8 cellular contexts compared by ENCODE assay signal in genomic region chr1:9689011-9689706, GRCh38. TPM values are rescaled to one million over a fixed set of nuclear protein-coding genes. Genes with fewer than 3 reads are reported as not detected.
DNase-seq lines count a peak whose midpoint lies in the region; ATAC-seq, FAIRE-seq and TF ChIP-seq lines count a peak whose summit lies in the region.

No MANE protein-coding gene starts in this region.

- H2BK12ac ChIP-seq in H1 (ENCODE audit: low read depth, low read length) = no peak overlapping the region

- no peak overlapping the region; the same call in 1 of the 2 replicates for H3K18ac ChIP-seq in H1 (ENCODE audit: extremely low read depth, low read length)

- no peak overlapping the region; a peak in 1 of 7 replicates for H3K9ac ChIP-seq in H1 (replicated peaks in 1 of 4; ENCODE audit: extremely low read depth in 1 of 4, low read depth in 3 of 4, low read length in 3 of 4)

- H3K4me2 ChIP-seq in H1 (ENCODE audit: insufficient read depth in 1 of 2, low read depth in 2 of 2, low read length in 2 of 2) = peak overlapping the region; percentile 97 to 98

- H3K79me1 ChIP-seq in H1 (ENCODE audit: low read depth, low read length) = no peaks in the 10 kb centered on the region

- CTCF ChIA-PET in H1 (lab: Charles Lee; ENCODE audit: partially characterized antibody) = interaction anchor here (0.5 to 7.3 kb wide), 10 partner anchors 8 to 268 kb away, joined by 3 to 49 read pairs (median 4); no protein-coding TSS in a partner anchor

- H3K23ac ChIP-seq in H1 (ENCODE audit: insufficient read length) = no peak overlapping the region

- 1% methylated on average over 18 of the region's 72 CpGs; no CpG with 5 or more reads in 1 of the 2 experiments for WGBS in H1 (ENCODE audit: extremely low coverage in 1 of 2, insufficient coverage in 1 of 2, insufficient read length in 1 of 2, insufficient replicate concordance in 2 of 2, low coverage in 1 of 2, low lambda C conversion rate in 2 of 2, missing lambda C conversion rate in 1 of 2), 2 experiments

- no peak for TF ChIP-seq CTCF in H1 (IDR thresholded peaks at IDR 0.05; ENCODE audit: control extremely low read depth in 1 of 3, insufficient read depth in 1 of 3, low read depth in 1 of 3, low read length in 3 of 3)

- H3K79me2 ChIP-seq in H1 (ENCODE audit: control insufficient read depth in 1 of 2, insufficient read depth in 2 of 2, low read length in 2 of 2) = no peaks in the 10 kb centered on the region

- H3K36me3 ChIP-seq in H1 (ENCODE audit: control insufficient read depth in 2 of 4, insufficient read depth in 4 of 4, low read length in 3 of 4) = no peaks in the 10 kb centered on the region; a peak in 1 of 8 replicates

- ATAC-seq in GM18505 (IDR thresholded peaks at IDR 0.05; ENCODE audit: unreplicated experiment) = peak; percentile 49
- ATAC-seq in HG02938 (IDR thresholded peaks at IDR 0.05; ENCODE audit: unreplicated experiment) = peak; percentile 43

- no peaks in the 10 kb centered on the region for H4K20me1 ChIP-seq in H1 (replicated peaks in 1 of 2; ENCODE audit: control insufficient read depth in 1 of 2, insufficient read depth in 2 of 2, low read length in 2 of 2)

- no peak for TF ChIP-seq EP300 in H1 (IDR thresholded peaks at IDR 0.05; ENCODE audit: borderline replicate concordance in 1 of 2, low read depth in 2 of 2, low read length in 2 of 2)

- H3K56ac ChIP-seq in H1 (replicated peaks; ENCODE audit: insufficient read length, low read depth, low read length) = no peak overlapping the region

- H2AFZ ChIP-seq in H1 (ENCODE audit: low read length) = no peak overlapping the region; the same call in 1 of the 2 replicates

- no peak overlapping the region for H3K14ac ChIP-seq in H1 (ENCODE audit: insufficient read length)

- TF ChIP-seq RAD21 in H1 (IDR thresholded peaks at IDR 0.05 in 1 of 2, conservative IDR thresholded peaks at IDR 0.05 in 1 of 2; ENCODE audit: low read depth in 2 of 2, low read length in 2 of 2) = no peak

- no peak for FAIRE-seq in H1 (lab: Jason Lieb, UNC)

- H3K27me3 ChIP-seq in H1 (replicated peaks in 1 of 4; ENCODE audit: control insufficient read depth in 3 of 4, extremely low read depth in 1 of 4, insufficient read depth in 3 of 4, low read length in 3 of 4) = peaks cover 0 to 13% (median 11%) of the 10 kb centered on the region in 4 experiments; a peak in 6 of 7 replicates

- no peak overlapping the region for H4K91ac ChIP-seq in H1 (replicated peaks; ENCODE audit: insufficient read length, low read length)

- H2BK5ac ChIP-seq in H1 (ENCODE audit: low read depth, low read length) = no peak overlapping the region

- H3K9me3 ChIP-seq in H1 (ENCODE audit: insufficient read depth in 2 of 2, low read depth in 1 of 2, low read length in 1 of 2) = no peaks in the 10 kb centered on the region

- peaks cover 7 to 24% (median 15%) of the 10 kb centered on the region in 4 experiments for H3K4me1 ChIP-seq in H1 (replicated peaks in 1 of 4; ENCODE audit: control insufficient read depth in 3 of 4, insufficient read depth in 4 of 4, low read length in 3 of 4)

- H3K4ac ChIP-seq in H1 (replicated peaks; ENCODE audit: insufficient read length, low read depth, low read length) = no peak overlapping the region

- TF ChIP-seq POLR2A in GM18505 (IDR thresholded peaks at IDR 0.05; ENCODE audit: borderline replicate concordance, extremely low read depth, insufficient read depth, insufficient read length) (no peak), H1 (IDR thresholded peaks at IDR 0.05; ENCODE audit: control extremely low read depth in 1 of 2, low read depth in 2 of 2, low read length in 2 of 2) (no peak; a peak in 1 of 3 replicates)

- no peak overlapping the region for H2BK15ac ChIP-seq in H1 (ENCODE audit: low read length)

- peak overlapping the region; percentile 39 for H4K8ac ChIP-seq in H1 (ENCODE audit: extremely low read depth, insufficient read depth, low read length)

- DNase-seq in NCI-H345 treated with DMSO at 0.1 percent for 48 hours (lab: John Stamatoyannopoulos, UW; ENCODE audit: unreplicated experiment) = peak; percentile 62
- peak; percentile 59 to 67 for DNase-seq in activated CD8-positive, alpha-beta memory T cell treated with anti-CD3 and anti-CD28 coated beads for 4 hours (ENCODE audit: low read depth in 2 of 2)
- DNase-seq in H1 (ENCODE audit: low read depth in 1 of 2, low spot score in 2 of 2) = peak in 1 of 2 experiments; percentile 96
- peak; percentile 95 for DNase-seq in mesenteric fat pad (ENCODE audit: low spot score)
- peak; percentile 74 for DNase-seq in stimulated activated CD8-positive, alpha-beta memory T cell treated with anti-CD3 and anti-CD28 coated beads, Interleukin-15, amount 100 ng/mL, for 1 hour (ENCODE audit: low read depth)
- DNase-seq in NCI-H1694 treated with DMSO at 0.1 percent for 48 hours (lab: John Stamatoyannopoulos, UW) = no peak

- POLR2A ChIA-PET in H1 (lab: Charles Lee; ENCODE audit: partially characterized antibody) = interaction anchor here (0.7 to 2.6 kb wide), 5 partner anchors 10 to 58 kb away, joined by 3 to 9 read pairs (median 8); partner anchors contain the start of gene PIK3CD

- no peak overlapping the region for H4K5ac ChIP-seq in H1 (ENCODE audit: insufficient read length, low read depth, low read length)

- peak overlapping the region; percentile 46 to 81 (median 59) for H3K4me3 ChIP-seq in H1 (ENCODE audit: extremely low read depth in 1 of 4, insufficient read depth in 2 of 4, low read depth in 3 of 4, low read length in 4 of 4)

- H3K27ac ChIP-seq in H1 (ENCODE audit: low read depth, low read length) = peak overlapping the region; percentile 53; the same call in 1 of the 2 replicates

- H2BK120ac ChIP-seq in H1 (replicated peaks; ENCODE audit: low read depth, low read length) = peak overlapping the region; percentile 10

- H2BK20ac ChIP-seq in H1 (ENCODE audit: low read length) = no peak overlapping the region

- peaks cover 25% of the 10 kb centered on the region for H3K23me2 ChIP-seq in H1 (ENCODE audit: low read depth, low read length)

- no peak overlapping the region for H2AK5ac ChIP-seq in H1 (ENCODE audit: low read depth, low read length)

TF ChIP-seq in H1, 55 proteins besides CTCF, POLR2A, EP300 and RAD21 (continues in another document):
- TF ChIP-seq E2F6 (IDR thresholded peaks at IDR 0.05) (no peak; the same call in 1 of the 2 replicates), EZH2 (IDR thresholded peaks at IDR 0.05; ENCODE audit: low read depth, low read length, severe bottlenecking) (no peak), FOSL1 (IDR thresholded peaks at IDR 0.05; ENCODE audit: insufficient read depth, low read depth, low read length) (no peak), GTF2F1 (IDR thresholded peaks at IDR 0.05; ENCODE audit: borderline replicate concordance, low read depth, low read length) (no peak), MAFK (IDR thresholded peaks at IDR 0.05; ENCODE audit: low read depth, low read length) (no peak), EGR1 (IDR thresholded peaks at IDR 0.05; ENCODE audit: borderline replicate concordance, low read depth, low read length) (0 out of 2 replicates have a peak, but pooled peaks have one; percentile 9), CREB1 (IDR thresholded peaks at IDR 0.05) (0 out of 2 replicates have a peak, but pooled peaks have one; percentile 6), SIN3A (conservative IDR thresholded peaks at IDR 0.05 in 1 of 2, IDR thresholded peaks at IDR 0.05 in 1 of 2; ENCODE audit: low read depth in 1 of 2, low read length in 2 of 2) (0 out of 4 replicates have a peak, but pooled peaks of 1 of the 2 experiments have one; percentile 37), SP4 (IDR thresholded peaks at IDR 0.05; ENCODE audit: low read length) (no peak), SRF (IDR thresholded peaks at IDR 0.05; ENCODE audit: low read depth, low read length) (no peak), RXRA (IDR thresholded peaks at IDR 0.05; ENCODE audit: insufficient read depth, low read depth, low read length) (no peak), BRCA1 (IDR thresholded peaks at IDR 0.05; ENCODE audit: low read depth, low read length) (no peak), TAF1 (IDR thresholded peaks at IDR 0.05; ENCODE audit: low read depth, low read length) (peak; percentile 40; the same call in 1 of the 2 replicates), JUND (IDR thresholded peaks at IDR 0.05; ENCODE audit: low read length) (no peak), MAX (IDR thresholded peaks at IDR 0.05) (0 out of 2 replicates have a peak, but pooled peaks have one; percentile 19), RBBP5 (IDR thresholded peaks at IDR 0.05; ENCODE audit: borderline replicate concordance, low read depth, low read length) (peak; percentile 54; the same call in 1 of the 2 replicates), CEBPB (IDR thresholded peaks at IDR 0.05; ENCODE audit: low read depth, low read length) (no peak), KDM4A (IDR thresholded peaks at IDR 0.05; ENCODE audit: low read depth, low read length, severe bottlenecking) (peak; percentile 58), SP1 (IDR thresholded peaks at IDR 0.05; ENCODE audit: low read depth, low read length) (no peak), YY1 (IDR thresholded peaks at IDR 0.05; ENCODE audit: low read depth, low read length) (no peak), TAF7 (optimal IDR thresholded peaks at IDR 0.05; ENCODE audit: borderline replicate concordance, low read depth, low read length) (no peak), HDAC2 (IDR thresholded peaks at IDR 0.05; ENCODE audit: borderline replicate concordance in 1 of 2, low read depth in 2 of 2, low read length in 2 of 2) (peak in 1 of 2 experiments; percentile 89; a peak in 1 of 4 replicates)

RNA-seq across cellular contexts. Expression of gene PIK3CD, which starts 37.6 kb away (rescaled TPM):
- 24.1 and 24.8 TPM in 2 replicates for total RNA-seq in H1 (2021; fragmentation: NEBNext Ultra II Directional; extraction: Animal tissue kit (Norgen Biotek cat#: 25700))
- 20.6 and 28.8 TPM in 2 replicates for polyA plus RNA-seq in H1 (2011; rRNA removed)
- 18.1 TPM for polyA plus RNA-seq in H1 (2011; cell fraction: cytosol; rRNA removed)
- polyA plus RNA-seq in H1 (2011; cell fraction: nucleus; rRNA removed) = 46.9 TPM
- polyA plus RNA-seq in H1 (2012, experiment 1 of 2) = 20.8 to 23.7 TPM (median 22.1 TPM) in 4 replicates
- 14.9 TPM for polyA plus RNA-seq in H1 (2012, experiment 2 of 2)
- 6.2 TPM for polyA plus RNA-seq in H1 (2013, experiment 1 of 2)
- polyA plus RNA-seq in H1 (2013, experiment 2 of 2) = 5.9 TPM
- 23.1 and 25.3 TPM in 2 replicates for polyA minus RNA-seq in H1 (2011; rRNA and poly(A)+ RNA removed)
- polyA minus RNA-seq in H1 (2011; cell fraction: cytosol; rRNA and poly(A)+ RNA removed) = 17.4 TPM
- 26.4 TPM for polyA minus RNA-seq in H1 (2011; cell fraction: nucleus; rRNA and poly(A)+ RNA removed)
- total RNA-seq in mesenteric fat pad = 14.5 TPM
